ENCODE assay signal across 8 cellular contexts in the genomic region with DNA sequence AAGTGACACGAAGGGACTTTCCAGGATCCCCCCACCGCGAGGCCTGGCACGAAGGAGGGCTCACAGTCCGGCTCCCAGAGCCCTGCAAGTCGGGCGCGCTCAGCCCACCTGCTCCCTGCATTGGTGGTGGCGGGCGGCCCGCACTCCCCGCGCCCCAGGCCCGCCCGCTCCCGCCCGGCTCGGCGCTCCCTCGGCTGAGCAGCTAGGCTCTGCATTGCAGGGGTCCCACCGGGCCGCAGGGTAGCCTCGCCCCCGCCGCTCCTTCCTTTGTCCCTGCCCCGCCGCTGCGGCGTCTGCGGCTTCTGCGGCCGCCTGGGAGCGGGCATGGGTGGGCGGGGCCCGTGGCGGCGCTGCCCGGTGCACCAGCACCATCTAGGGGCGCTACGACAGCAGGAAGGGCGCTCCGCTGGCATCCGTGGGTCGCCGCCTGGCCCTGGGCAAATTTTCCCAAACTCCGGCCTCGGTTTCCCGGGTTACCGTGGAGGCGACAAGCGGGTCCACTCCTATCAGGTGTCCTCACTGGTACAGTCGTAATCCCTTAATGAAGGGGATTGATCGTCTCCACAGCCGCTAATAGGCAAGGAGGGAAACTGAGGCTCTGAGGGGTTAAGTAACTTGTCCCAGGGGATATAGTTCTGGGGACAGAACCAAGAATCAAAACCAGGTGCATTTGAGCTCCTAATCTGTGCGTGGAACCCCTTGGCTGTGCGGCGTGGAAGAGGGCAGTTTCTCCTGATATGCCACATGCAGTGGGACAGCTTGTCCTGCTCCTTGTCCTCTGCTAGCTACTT.
A peak's percentile ranks its signal among the peaks of the same experiment; 100 is the strongest.
DNase-seq lines count a peak whose midpoint lies in the region; ATAC-seq and TF ChIP-seq lines count a peak whose summit lies in the region.

No MANE protein-coding gene starts in this region.

- TF ChIP-seq CTCF in A673 (conservative IDR thresholded peaks at IDR 0.05; ENCODE audit: low read depth, low read length), result peak; percentile 80
- TF ChIP-seq CTCF in GM12872 (IDR thresholded peaks at IDR 0.05; ENCODE audit: insufficient read depth, low read depth, low read length), result peak; percentile 36; the same call in 2 of the 3 replicates
- peak in 1 of 3 experiments; percentile 31 for TF ChIP-seq CTCF in vagina (IDR thresholded peaks at IDR 0.05)

- CTCF ChIA-PET in A673 (lab: Charles Lee), result interaction anchor here (0.6 kb wide), 1 partner anchor 26 kb away, joined by 3 read pairs; no protein-coding TSS in a partner anchor

- no TSS peak for BruUV-seq in A673 (replicated peaks; lab: Mats Ljungman, UMichigan)

- no peak for TF ChIP-seq POLR2A in vagina (IDR thresholded peaks at IDR 0.05)

- peak overlapping the region; percentile 47 for H3K4me3 ChIP-seq in A673 (ENCODE audit: low read depth, low read length, poor library complexity, severe bottlenecking)
- H3K4me3 ChIP-seq in duodenal mucosa (ENCODE audit: low read depth in 1 of 2, low read length in 2 of 2), result peak overlapping the region; percentile 48 to 50
- peak overlapping the region; percentile 32 for H3K4me3 ChIP-seq in vagina

- H3K4me3 Mint-ChIP-seq in memory B cell, result no peak overlapping the region

- peaks cover 15% of the 10 kb centered on the region for H3K27me3 Mint-ChIP-seq in memory B cell

- H3K27ac Mint-ChIP-seq in memory B cell, result no peak overlapping the region

- H3K9me3 ChIP-seq in A673 (ENCODE audit: low read depth, low read length, poor library complexity, severe bottlenecking) (no peaks in the 10 kb centered on the region), duodenal mucosa (ENCODE audit: control insufficient read depth in 1 of 2, low read length in 2 of 2) (no peaks in the 10 kb centered on the region), vagina (no peaks in the 10 kb centered on the region)

- H3K9ac ChIP-seq in duodenal mucosa (ENCODE audit: low read depth in 1 of 2, low read length in 2 of 2), result no peak overlapping the region

- ATAC-seq in memory B cell (ENCODE audit: low read depth) (peak; percentile 34), GM21529 (IDR thresholded peaks at IDR 0.05; ENCODE audit: unreplicated experiment) (no peak)

- H3K36me3 Mint-ChIP-seq in memory B cell, result no peaks in the 10 kb centered on the region

- intact Hi-C loops in A673 (cut with micrococcal nuclease; ENCODE audit: unreplicated experiment) (loop anchor here (1.0 kb wide), 2 partner anchors 569 to 871 kb away; no protein-coding TSS in a partner anchor), vagina (cut with DNase I) (no loop called here)

- no peaks in the 10 kb centered on the region for H3K4me1 ChIP-seq in A673 (ENCODE audit: insufficient read depth, low read length, poor library complexity, severe bottlenecking)
- H3K4me1 ChIP-seq in duodenal mucosa (ENCODE audit: control insufficient read depth in 1 of 2, insufficient read depth in 2 of 2, low read length in 2 of 2), result peaks cover 0 to 4% of the 10 kb centered on the region in 2 donors
- H3K4me1 ChIP-seq in vagina, result peaks cover 11% of the 10 kb centered on the region

- H3K27me3 ChIP-seq in A673 (replicated peaks; ENCODE audit: insufficient read depth, low read depth, low read length, poor library complexity), result no peaks in the 10 kb centered on the region
- peaks cover 15 to 34% of the 10 kb centered on the region in 2 donors for H3K27me3 ChIP-seq in duodenal mucosa (ENCODE audit: control insufficient read depth in 1 of 2, insufficient read depth in 2 of 2, low read length in 2 of 2)
- H3K27me3 ChIP-seq in vagina, result no peaks in the 10 kb centered on the region

- POLR2A ChIA-PET in A673 (lab: Charles Lee; ENCODE audit: low non-redundant PET), result no interaction called here

- no peaks in the 10 kb centered on the region for H3K9me3 Mint-ChIP-seq in memory B cell

- no peak overlapping the region for H3K27ac ChIP-seq in A673 (ENCODE audit: low read depth, low read length, poor library complexity, severe bottlenecking)
- H3K27ac ChIP-seq in duodenal mucosa (ENCODE audit: low read depth, low read length), result no peak overlapping the region
- no peak overlapping the region for H3K27ac ChIP-seq in vagina

- H3K36me3 ChIP-seq in A673 (ENCODE audit: insufficient read depth, low read length, poor library complexity, severe bottlenecking) (no peaks in the 10 kb centered on the region), duodenal mucosa (ENCODE audit: control insufficient read depth in 1 of 2, insufficient read depth in 2 of 2, low read length in 2 of 2) (no peaks in the 10 kb centered on the region), vagina (no peaks in the 10 kb centered on the region)

- DNase-seq in A673 (ENCODE audit: low spot score) (peak; percentile 72), NCI-H526 treated with DMSO at 0.1 percent for 48 hours (lab: John Stamatoyannopoulos, UW) (peak; percentile 28), memory B cell (ENCODE audit: low spot score in 2 of 2) (no peak), vagina (ENCODE audit: extremely low spot score in 2 of 2) (no peak), foreskin melanocyte (no peak)

- no peaks in the 10 kb centered on the region for H3K4me1 Mint-ChIP-seq in memory B cell

Comparison
In these comparisons a context has a peak if more than half of its experiments do, and no peak if none do; other contexts are left out.
1. DNase-seq: peak in A673 (single experiment) and NCI-H526 treated with DMSO at 0.1 percent for 48 hours (single experiment); none in memory B cell (0 of 2), vagina (0 of 2) and foreskin melanocyte (single experiment).
2. Peak in every context shown above with its lines, with median percentiles within 50 percentile points of each other: H3K4me3 ChIP-seq.